ENCODE assay signal across 16 cellular contexts in the genomic region with DNA sequence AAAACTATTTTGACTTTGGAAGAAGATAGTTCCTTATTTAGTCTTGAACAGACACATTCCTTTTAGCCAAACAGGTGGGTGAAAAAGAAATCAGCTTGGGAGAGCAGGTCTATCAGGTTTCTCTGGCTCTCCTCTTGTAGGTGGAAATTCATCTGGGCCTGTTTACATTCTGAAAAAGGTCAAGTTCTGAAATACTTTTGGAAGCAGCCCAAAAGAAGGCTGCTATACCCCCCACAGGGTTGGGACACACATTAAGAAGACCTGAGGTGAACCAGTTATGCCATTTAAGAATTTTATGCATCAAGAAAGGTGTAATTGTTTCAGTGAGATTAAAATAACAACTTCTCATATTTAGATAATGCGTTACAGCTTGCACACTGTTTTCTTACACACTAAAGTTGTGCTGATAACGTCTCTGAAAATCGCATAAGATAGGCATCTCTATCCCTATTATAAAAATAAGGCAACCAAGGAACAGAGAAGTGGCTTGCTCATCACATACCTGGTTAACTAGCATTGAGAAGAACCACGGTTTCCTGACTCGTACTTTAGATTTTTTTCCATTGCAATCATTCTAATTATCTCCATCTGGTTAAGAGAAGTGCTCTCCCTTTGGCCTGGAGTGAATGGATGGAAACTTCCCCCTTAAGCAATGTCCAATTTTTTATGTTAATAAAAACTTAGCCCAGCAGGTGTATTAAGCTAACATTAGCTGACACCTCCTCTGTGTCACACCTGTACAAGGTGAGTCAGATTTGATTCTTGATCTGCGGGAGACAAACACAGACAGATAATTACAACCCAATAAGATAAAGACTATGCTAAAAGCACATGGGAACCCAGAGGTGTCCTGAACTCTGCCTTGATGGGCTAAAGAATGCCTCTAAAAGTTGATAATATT.
A peak's percentile ranks its signal among the peaks of the same experiment; 100 is the strongest.
DNase-seq lines count a peak whose midpoint lies in the region; FAIRE-seq and TF ChIP-seq lines count a peak whose summit lies in the region.
"Had no signal": no experiment of that assay in that cellular context is flagged by ENCODE, and none has a peak within 500 bp of the region (broad histone marks: within the 10 kb centered on the region; RNA-seq: fewer than 3 reads in every experiment).

No MANE protein-coding gene starts in this region.

- peaks cover 6% of the 10 kb centered on the region for H3K9me3 Mint-ChIP-seq in Caco-2 (ENCODE audit: unreplicated experiment)
- H3K9me3 Mint-ChIP-seq: T-helper 1 cell treated with Interleukin-12 subunit alpha and Interleukin-12 subunit beta and Interleukin-4 antibody, amounts not matched to agents 30 μg/mL and 1 μg/mL, for 36 hours had no signal

- H3K4me3 Mint-ChIP-seq in Caco-2 (ENCODE audit: unreplicated experiment) = no peak overlapping the region
- H3K4me3 Mint-ChIP-seq: T-helper 1 cell treated with Interleukin-12 subunit alpha and Interleukin-12 subunit beta and Interleukin-4 antibody, amounts not matched to agents 30 μg/mL and 1 μg/mL, for 36 hours had no signal

- CTCF ChIA-PET in Caco-2 (lab: Charles Lee) = no interaction called here

- H2AFZ ChIP-seq in parathyroid adenoma = no peak overlapping the region

- H3K36me3 ChIP-seq in Caco-2 (ENCODE audit: control insufficient read depth, insufficient read depth, low read length) (no peaks in the 10 kb centered on the region), bronchial epithelial cell (ENCODE audit: control insufficient read depth, insufficient read depth, low read length) (peaks cover 3% of the 10 kb centered on the region), parathyroid adenoma (ENCODE audit: control insufficient read depth, insufficient read depth, low read length) (no peaks in the 10 kb centered on the region)

- no peaks in the 10 kb centered on the region for H3K9me3 ChIP-seq in Caco-2
- no peaks in the 10 kb centered on the region for H3K9me3 ChIP-seq in parathyroid adenoma (ENCODE audit: control insufficient read depth, low read length)
- H3K9me3 ChIP-seq: BE2C had no signal

- no peaks in the 10 kb centered on the region for H3K27me3 Mint-ChIP-seq in Caco-2 (ENCODE audit: insufficient read depth, unreplicated experiment)

- H3K27me3 ChIP-seq in Caco-2 (replicated peaks; ENCODE audit: control insufficient read depth, insufficient read depth, low read length) = no peaks in the 10 kb centered on the region
- H3K27me3 ChIP-seq in bronchial epithelial cell (ENCODE audit: control insufficient read depth, insufficient read depth, low read length) = no peaks in the 10 kb centered on the region
- H3K27me3 ChIP-seq in parathyroid adenoma (ENCODE audit: control insufficient read depth, insufficient read depth, low read length) = no peaks in the 10 kb centered on the region
- H3K27me3 ChIP-seq: BE2C had no signal

- intact Hi-C loops in Caco-2 (cut with micrococcal nuclease; ENCODE audit: unreplicated experiment) = loop anchor here (1.0 to 2.0 kb wide), 3 partner anchors 50 to 87 kb away; a partner anchor contains a TSS

- no peak overlapping the region for H3K9ac ChIP-seq in parathyroid adenoma

- H3K4me2 ChIP-seq in parathyroid adenoma (ENCODE audit: low read length) = peak overlapping the region; percentile 38

- H3K36me3 Mint-ChIP-seq in Caco-2 (ENCODE audit: insufficient read depth, unreplicated experiment) = peaks cover 23% of the 10 kb centered on the region

- DNase-seq in Caco-2 = peak; percentile 53 to 76
- peak; percentile 91 for DNase-seq in NCI-H146 (lab: John Stamatoyannopoulos, UW)
- peak; percentile 30 for DNase-seq in bronchial epithelial cell (ENCODE audit: low read depth)
- DNase-seq in HTR-8/SVneo (ENCODE audit: insufficient read length, low spot score) = no peak
- no peak for DNase-seq in GF-D8 (lab: John Stamatoyannopoulos, UW)
- no peak for DNase-seq in activated T-cell treated with anti-CD3 and anti-CD28 coated beads for 4 hours
- DNase-seq in hippocampal formation (lab: John Stamatoyannopoulos, UW) = no peak
- DNase-seq: activated CD4-positive, alpha-beta T cell treated with anti-CD3 and anti-CD28 coated beads for 48 hours; activated effector memory CD4-positive, alpha-beta T cell treated with Interleukin-2 at 50 U/mL for 16 hours; BE2C; GDM1; Karpas-422; OCI-M1 had no signal

- H3K27ac Mint-ChIP-seq in Caco-2 (ENCODE audit: unreplicated experiment) = no peak overlapping the region
- H3K27ac Mint-ChIP-seq: T-helper 1 cell treated with Interleukin-12 subunit alpha and Interleukin-12 subunit beta and Interleukin-4 antibody, amounts not matched to agents 30 μg/mL and 1 μg/mL, for 36 hours had no signal

- POLR2A ChIA-PET in Caco-2 (lab: Charles Lee) = interaction anchor here (1.7 kb wide), 1 partner anchor 87 kb away, joined by 6 read pairs; a partner anchor contains a TSS

- FAIRE-seq in bronchial epithelial cell (lab: Jason Lieb, UNC) = no peak
- FAIRE-seq in HTR-8/SVneo (lab: Jason Lieb, UNC) = no peak
- FAIRE-seq: endothelial cell of umbilical vein had no signal

- H3K4me1 ChIP-seq in Caco-2 (peaks cover 50% of the 10 kb centered on the region), parathyroid adenoma (peaks cover 9% of the 10 kb centered on the region)
- H3K4me1 ChIP-seq: BE2C had no signal

- no TSS peak for BruUV-seq in Caco-2 (replicated peaks; lab: Mats Ljungman, UMichigan)

- peak overlapping the region; percentile 76 for H3K27ac ChIP-seq in parathyroid adenoma

- peaks cover 46% of the 10 kb centered on the region for H3K4me1 Mint-ChIP-seq in Caco-2 (ENCODE audit: low read depth, unreplicated experiment)

- TF ChIP-seq CTCF in Caco-2 (IDR thresholded peaks at IDR 0.05; ENCODE audit: insufficient read depth in 1 of 2, low read depth in 1 of 2, low read length in 1 of 2, severe bottlenecking in 1 of 2, unreplicated experiment in 1 of 2) = no peak
- no peak for TF ChIP-seq CTCF in bronchial epithelial cell (IDR thresholded peaks at IDR 0.05; ENCODE audit: insufficient read depth, low read length, severe bottlenecking)
- TF ChIP-seq CTCF in parathyroid adenoma (IDR thresholded peaks at IDR 0.05) = no peak

- H3K4me3 ChIP-seq in Caco-2 (ENCODE audit: low read depth, low read length) (no peak overlapping the region), bronchial epithelial cell (ENCODE audit: low read depth, low read length) (no peak overlapping the region), parathyroid adenoma (ENCODE audit: low read depth, low read length) (no peak overlapping the region)

- H3K79me2 ChIP-seq in parathyroid adenoma = no peaks in the 10 kb centered on the region

Comparison
In these comparisons a context has a peak if more than half of its experiments do, and no peak if none do; other contexts are left out.
1. DNase-seq: peak in Caco-2 (2 of 2), NCI-H146 (single experiment) and bronchial epithelial cell (single experiment); none in HTR-8/SVneo (single experiment), GF-D8 (single experiment), activated T-cell treated with anti-CD3 and anti-CD28 coated beads for 4 hours (single experiment) and hippocampal formation (0 of 2).